1 cellular context compared by ENCODE assay signal in the genomic region with DNA sequence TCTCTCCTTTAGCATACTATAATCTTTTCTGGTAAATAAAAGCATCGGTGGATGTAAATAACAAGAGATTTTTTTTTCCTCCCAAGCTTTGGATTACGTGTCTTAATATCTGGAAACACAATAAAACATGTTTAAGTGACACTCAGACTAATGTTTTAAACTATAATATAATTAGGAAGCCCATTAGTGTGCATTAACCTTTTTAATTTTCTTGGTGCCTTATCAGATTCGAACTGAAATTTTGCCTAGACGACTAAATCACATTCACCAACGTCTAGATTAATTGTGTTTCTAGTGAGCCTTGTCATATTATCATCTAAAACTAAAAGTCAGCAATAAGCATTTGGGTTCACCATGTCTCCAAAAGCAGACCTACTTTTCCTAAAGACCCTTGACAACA.
TF ChIP-seq lines count a peak whose summit lies in the region.

No MANE protein-coding gene starts in this region.

TF ChIP-seq in SK-N-SH, 30 proteins besides CTCF, POLR2A, EP300 and RAD21 (continued from another document):
- TF ChIP-seq, protein P1, sequence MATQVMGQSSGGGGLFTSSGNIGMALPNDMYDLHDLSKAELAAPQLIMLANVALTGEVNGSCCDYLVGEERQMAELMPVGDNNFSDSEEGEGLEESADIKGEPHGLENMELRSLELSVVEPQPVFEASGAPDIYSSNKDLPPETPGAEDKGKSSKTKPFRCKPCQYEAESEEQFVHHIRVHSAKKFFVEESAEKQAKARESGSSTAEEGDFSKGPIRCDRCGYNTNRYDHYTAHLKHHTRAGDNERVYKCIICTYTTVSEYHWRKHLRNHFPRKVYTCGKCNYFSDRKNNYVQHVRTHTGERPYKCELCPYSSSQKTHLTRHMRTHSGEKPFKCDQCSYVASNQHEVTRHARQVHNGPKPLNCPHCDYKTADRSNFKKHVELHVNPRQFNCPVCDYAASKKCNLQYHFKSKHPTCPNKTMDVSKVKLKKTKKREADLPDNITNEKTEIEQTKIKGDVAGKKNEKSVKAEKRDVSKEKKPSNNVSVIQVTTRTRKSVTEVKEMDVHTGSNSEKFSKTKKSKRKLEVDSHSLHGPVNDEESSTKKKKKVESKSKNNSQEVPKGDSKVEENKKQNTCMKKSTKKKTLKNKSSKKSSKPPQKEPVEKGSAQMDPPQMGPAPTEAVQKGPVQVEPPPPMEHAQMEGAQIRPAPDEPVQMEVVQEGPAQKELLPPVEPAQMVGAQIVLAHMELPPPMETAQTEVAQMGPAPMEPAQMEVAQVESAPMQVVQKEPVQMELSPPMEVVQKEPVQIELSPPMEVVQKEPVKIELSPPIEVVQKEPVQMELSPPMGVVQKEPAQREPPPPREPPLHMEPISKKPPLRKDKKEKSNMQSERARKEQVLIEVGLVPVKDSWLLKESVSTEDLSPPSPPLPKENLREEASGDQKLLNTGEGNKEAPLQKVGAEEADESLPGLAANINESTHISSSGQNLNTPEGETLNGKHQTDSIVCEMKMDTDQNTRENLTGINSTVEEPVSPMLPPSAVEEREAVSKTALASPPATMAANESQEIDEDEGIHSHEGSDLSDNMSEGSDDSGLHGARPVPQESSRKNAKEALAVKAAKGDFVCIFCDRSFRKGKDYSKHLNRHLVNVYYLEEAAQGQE (IDR thresholded peaks at IDR 0.05; ENCODE audit: low read depth, low read length), result no peak
- no peak for TF ChIP-seq RFX5 (IDR thresholded peaks at IDR 0.05; ENCODE audit: low read length)
- TF ChIP-seq CHD2 (IDR thresholded peaks at IDR 0.05; ENCODE audit: low read length, partially characterized antibody), result peak; percentile 52
